ENCODE assay signal across 13 cellular contexts in genomic region chr11:2562897-2563215, GRCh38.
DNase-seq lines count a peak whose midpoint lies in the region; ATAC-seq and TF ChIP-seq lines count a peak whose summit lies in the region.
"Had no signal": no experiment of that assay in that cellular context is flagged by ENCODE, and none has a peak within 500 bp of the region (broad histone marks: within the 10 kb centered on the region; RNA-seq: fewer than 3 reads in every experiment).

No MANE protein-coding gene starts in this region.

- ATAC-seq in body of pancreas (no peak), omental fat pad (ENCODE audit: low FRiP score) (no peak), HG03439 (IDR thresholded peaks at IDR 0.05; ENCODE audit: unreplicated experiment) (no peak)

- H3K9me3 ChIP-seq in BLaER1 (no peaks in the 10 kb centered on the region), SJCRH30 (replicated peaks) (no peaks in the 10 kb centered on the region), body of pancreas (no peaks in the 10 kb centered on the region)
- H3K9me3 ChIP-seq: HAP-1 had no signal

- peaks cover 82% of the 10 kb centered on the region for H3K4me1 ChIP-seq in BLaER1
- peaks cover 37% of the 10 kb centered on the region for H3K4me1 ChIP-seq in SJCRH30
- H3K4me1 ChIP-seq in body of pancreas, result peaks cover 6% of the 10 kb centered on the region
- H3K4me1 ChIP-seq: HAP-1 had no signal

- H3K27me3 Mint-ChIP-seq in nephron (ENCODE audit: low read depth), result no peaks in the 10 kb centered on the region
- H3K27me3 Mint-ChIP-seq: CD4-positive, alpha-beta memory T cell had no signal

- no peaks in the 10 kb centered on the region for H3K27me3 ChIP-seq in BLaER1
- H3K27me3 ChIP-seq in SJCRH30, result no peaks in the 10 kb centered on the region
- no peaks in the 10 kb centered on the region for H3K27me3 ChIP-seq in body of pancreas

- H3K27ac Mint-ChIP-seq in nephron, result peak overlapping the region; percentile 41 to 86 (median 70)

- TF ChIP-seq POLR2A in body of pancreas (IDR thresholded peaks at IDR 0.05), result no peak

- H3K4me3 ChIP-seq in BLaER1 (no peak overlapping the region), SJCRH30 (no peak overlapping the region), body of pancreas (no peak overlapping the region)
- H3K4me3 ChIP-seq: HAP-1 had no signal

- peak overlapping the region; percentile 73 for H3K4me2 ChIP-seq in BLaER1

- peaks cover 19% of the 10 kb centered on the region for H3K4me1 Mint-ChIP-seq in nephron

- peak overlapping the region; percentile 90 for H3K27ac ChIP-seq in BLaER1
- H3K27ac ChIP-seq in SJCRH30, result peak overlapping the region; percentile 95
- H3K27ac ChIP-seq in body of pancreas, result peak overlapping the region in 3 of 4 donors; percentile 43 to 74 (median 73)
- H3K27ac ChIP-seq: C4-2B had no signal

- H3K9ac ChIP-seq in BLaER1, result peak overlapping the region; percentile 69

- WGBS in body of pancreas, 2 donors, result 83% methylated on average over 7 of the region's 7 CpGs

- no peak overlapping the region for H3K4me3 Mint-ChIP-seq in nephron
- H3K4me3 Mint-ChIP-seq: CD4-positive, alpha-beta memory T cell had no signal

- intact Hi-C loops in body of pancreas (cut with DNase I), result no loop called here

- TF ChIP-seq CTCF in body of pancreas (IDR thresholded peaks at IDR 0.05), result no peak
- no peak for TF ChIP-seq CTCF in nephron (IDR thresholded peaks at IDR 0.05; ENCODE audit: unreplicated experiment in 3 of 3)
- no peak for TF ChIP-seq CTCF in omental fat pad (IDR thresholded peaks at IDR 0.05)

- H3K36me3 ChIP-seq in BLaER1, result no peaks in the 10 kb centered on the region
- no peaks in the 10 kb centered on the region for H3K36me3 ChIP-seq in SJCRH30
- H3K36me3 ChIP-seq in body of pancreas (replicated peaks in 1 of 2; ENCODE audit: insufficient read depth in 1 of 2, low read depth in 2 of 2), result no peaks in the 10 kb centered on the region
- H3K36me3 ChIP-seq: HAP-1 had no signal

- no peaks in the 10 kb centered on the region for H3K9me3 Mint-ChIP-seq in nephron
- H3K9me3 Mint-ChIP-seq: CD4-positive, alpha-beta memory T cell had no signal

- DNase-seq in SJCRH30, result no peak
- DNase-seq in body of pancreas, result no peak
- DNase-seq in omental fat pad (ENCODE audit: low spot score), result no peak
- no peak for DNase-seq in activated naive CD4-positive, alpha-beta T cell treated with anti-CD3 and anti-CD28 coated beads, Interleukin-2, amount 50 U/mL, for 16 hours
- DNase-seq: ACHN; CD4-positive, alpha-beta memory T cell; DND-41; GDM1 had no signal

- no peaks in the 10 kb centered on the region for H4K20me1 ChIP-seq in BLaER1

- H3K36me3 Mint-ChIP-seq in nephron (ENCODE audit: low read depth), result no peaks in the 10 kb centered on the region
- H3K36me3 Mint-ChIP-seq: CD4-positive, alpha-beta memory T cell had no signal
